In genomic region chr17:36463916-36464764, GRCh38 we compare ENCODE assay signal across 9 cellular contexts. TPM values are rescaled to one million over a fixed set of nuclear protein-coding genes. Genes with fewer than 3 reads are reported as not detected.
DNase-seq lines count a peak whose midpoint lies in the region; ATAC-seq, FAIRE-seq and TF ChIP-seq lines count a peak whose summit lies in the region.
"Had no signal": no experiment of that assay in that cellular context is flagged by ENCODE, and none has a peak within 500 bp of the region (broad histone marks: within the 10 kb centered on the region; RNA-seq: fewer than 3 reads in every experiment).

No MANE protein-coding gene starts in this region.

- peak; percentile 71 for ATAC-seq in Right ventricle myocardium inferior

- H3K9me3 ChIP-seq in right atrium auricular region (no peaks in the 10 kb centered on the region), SK-N-SH (no peaks in the 10 kb centered on the region), BE2C (no peaks in the 10 kb centered on the region)

- H3K27ac ChIP-seq in right atrium auricular region = no peak overlapping the region
- H3K27ac ChIP-seq in SK-N-SH (ENCODE audit: low read depth in 2 of 2, low read length in 1 of 2) = no peak overlapping the region

- intact Hi-C loops in Right ventricle myocardium inferior (cut with DNase I) = no loop called here
- intact Hi-C loops in lower leg skin (cut with DNase I; ENCODE audit: low total_unique reads) = no loop called here

- TF ChIP-seq EP300 in SK-N-SH (IDR thresholded peaks at IDR 0.05; ENCODE audit: borderline replicate concordance in 1 of 2, low read depth in 1 of 2, low read length in 1 of 2) = no peak

- no peaks in the 10 kb centered on the region for H3K9me2 ChIP-seq in SK-N-SH

- H3K4me3 ChIP-seq in right atrium auricular region (no peak overlapping the region), SK-N-SH (ENCODE audit: low read depth in 2 of 2, low read length in 1 of 2) (no peak overlapping the region), bronchial epithelial cell (ENCODE audit: low read depth, low read length) (no peak overlapping the region), lower leg skin (ENCODE audit: low read depth, poor library complexity, severe bottlenecking) (no peak overlapping the region), BE2C (ENCODE audit: low read depth, low read length) (no peak overlapping the region)

- POLR2A ChIA-PET in SK-N-SH (lab: Yijun Ruan, JAX) = no interaction called here

- FAIRE-seq in bronchial epithelial cell (lab: Jason Lieb, UNC) = no peak
- FAIRE-seq: G401.6 had no signal

- no peak for TF ChIP-seq CTCF in right atrium auricular region (IDR thresholded peaks at IDR 0.05)
- no peak for TF ChIP-seq CTCF in SK-N-SH (IDR thresholded peaks at IDR 0.05)
- peak; percentile 31 for TF ChIP-seq CTCF in bronchial epithelial cell (IDR thresholded peaks at IDR 0.05; ENCODE audit: insufficient read depth, low read length, severe bottlenecking)
- TF ChIP-seq CTCF in lower leg skin (IDR thresholded peaks at IDR 0.05) = no peak
- no peak for TF ChIP-seq CTCF in BE2C (IDR thresholded peaks at IDR 0.05; ENCODE audit: low read depth, low read length)

- H3K9ac ChIP-seq in SK-N-SH = no peak overlapping the region

- CTCF ChIA-PET in SK-N-SH (lab: Yijun Ruan, JAX) = interaction anchor here (1.5 kb wide), 1 partner anchor 19 kb away, joined by 10 read pairs; no protein-coding TSS in a partner anchor

- no peak overlapping the region for H3K4me2 ChIP-seq in SK-N-SH

- H2AFZ ChIP-seq in SK-N-SH (ENCODE audit: low read depth) = no peak overlapping the region

- H3K36me3 ChIP-seq in right atrium auricular region = no peaks in the 10 kb centered on the region
- no peaks in the 10 kb centered on the region for H3K36me3 ChIP-seq in SK-N-SH (replicated peaks in 1 of 2; ENCODE audit: control insufficient read depth in 1 of 2, insufficient read depth in 2 of 2, low read length in 1 of 2)
- H3K36me3 ChIP-seq in bronchial epithelial cell (ENCODE audit: control insufficient read depth, insufficient read depth, low read length) = no peaks in the 10 kb centered on the region
- H3K36me3 ChIP-seq in BE2C = no peaks in the 10 kb centered on the region

- H3K27me3 ChIP-seq in right atrium auricular region (peaks cover 0 to 7% of the 10 kb centered on the region in 2 donors), SK-N-SH (ENCODE audit: insufficient read depth) (peaks cover 40% of the 10 kb centered on the region; the same call in 1 of the 2 replicates), bronchial epithelial cell (ENCODE audit: control insufficient read depth, insufficient read depth, low read length) (peaks cover 5% of the 10 kb centered on the region), BE2C (peaks cover 35% of the 10 kb centered on the region)

- no peak for TF ChIP-seq POLR2A in lower leg skin (IDR thresholded peaks at IDR 0.05)

- WGBS in SK-N-SH (ENCODE audit: low lambda C conversion rate) = 51% methylated on average over 21 of the region's 54 CpGs
- WGBS in lower leg skin, 2 donors = 18 to 21% methylated on average over 38 to 46 of the region's 54 CpGs

- no peaks in the 10 kb centered on the region for H3K79me2 ChIP-seq in SK-N-SH (ENCODE audit: insufficient read depth)

- TF ChIP-seq RAD21 in SK-N-SH (IDR thresholded peaks at IDR 0.05; ENCODE audit: low read length) = no peak

- H3K4me1 ChIP-seq in right atrium auricular region = no peaks in the 10 kb centered on the region
- H3K4me1 ChIP-seq in SK-N-SH (ENCODE audit: control insufficient read depth in 1 of 2, insufficient read depth in 2 of 2, low read depth in 1 of 2, low read length in 1 of 2) = no peaks in the 10 kb centered on the region
- H3K4me1 ChIP-seq in BE2C = no peaks in the 10 kb centered on the region

- DNase-seq in Right ventricle myocardium inferior (ENCODE audit: missing footprints) (peak; percentile 77), right atrium auricular region (ENCODE audit: low spot score) (no peak), SK-N-SH (no peak), bronchial epithelial cell (ENCODE audit: low read depth) (peak; percentile 74), lower leg skin (ENCODE audit: low spot score in 2 of 2) (peak; percentile 33 to 84), BE2C (no peak), NCI-H1417 (lab: John Stamatoyannopoulos, UW) (no peak)
- peak; percentile 22 for DNase-seq in stimulated activated CD8-positive, alpha-beta memory T cell treated with anti-CD3 and anti-CD28 coated beads, Interleukin-7, amount 100 ng/mL, for 24 hours (ENCODE audit: low read depth)

- H3F3A ChIP-seq in SK-N-SH (replicated peaks; ENCODE audit: insufficient read depth) = no peaks in the 10 kb centered on the region

- H4K20me1 ChIP-seq in SK-N-SH (ENCODE audit: insufficient read depth) = no peaks in the 10 kb centered on the region

TF ChIP-seq in SK-N-SH, 30 proteins besides CTCF, POLR2A, EP300 and RAD21:
- TF ChIP-seq REST (IDR thresholded peaks at IDR 0.05; ENCODE audit: low read depth, low read length) (peak; percentile 95), RCOR1 (IDR thresholded peaks at IDR 0.05; ENCODE audit: low read length) (no peak)
TF ChIP-seq in SK-N-SH: peak in this region for 1.

RNA-seq across cellular contexts. Expression of gene ZNHIT3, which starts 22.3 kb away (rescaled TPM):
- total RNA-seq in Right ventricle myocardium inferior (21.3 TPM), right atrium auricular region (10 to 100 TPM; 16.4 to 17.6 TPM), bronchial epithelial cell (30.6 and 33.7 TPM in 2 replicates), lower leg skin (10 to 100 TPM; 29.6 to 56.7 (median 35.2) TPM)
- polyA plus RNA-seq in SK-N-SH (2012; rRNA removed) = 59.9 and 68.5 TPM in 2 replicates
- 74.5 and 82.1 TPM in 2 replicates for polyA plus RNA-seq in SK-N-SH (2012; cell fraction: cytosol; rRNA removed)
- polyA plus RNA-seq in SK-N-SH (2012; cell fraction: nucleus; rRNA removed) = 27.8 and 34.0 TPM in 2 replicates
- polyA plus RNA-seq in BE2C (2012; ENCODE audit: insufficient read depth, insufficient read length, low read depth) = 159 TPM

Comparison
In these comparisons a context has a peak if more than half of its experiments do, and no peak if none do; other contexts are left out.
1. DNase-seq: peak in Right ventricle myocardium inferior (single experiment), bronchial epithelial cell (single experiment), lower leg skin (2 of 2) and stimulated activated CD8-positive, alpha-beta memory T cell treated with anti-CD3 and anti-CD28 coated beads, Interleukin-7, amount 100 ng/mL, for 24 hours (single experiment); none in right atrium auricular region (single experiment), SK-N-SH (single experiment), BE2C (single experiment) and NCI-H1417 (0 of 3).